In genomic region chr1:109532365-109533136, GRCh38 we compare ENCODE assay signal across 1 cellular context.
A peak's percentile ranks its signal among the peaks of the same experiment; 100 is the strongest.
TF ChIP-seq lines count a peak whose summit lies in the region.

No MANE protein-coding gene starts in this region.

TF ChIP-seq in HepG2, 621 proteins besides CTCF, POLR2A, EP300 and RAD21 (continued from another document and continues in another):
- TF ChIP-seq ZHX1 (CRISPR knock-in tag; IDR thresholded peaks at IDR 0.05; ENCODE audit: low read depth) (no peak), SMARCC2 (IDR thresholded peaks at IDR 0.05) (no peak), NR2F6 (IDR thresholded peaks at IDR 0.05) (no peak), NR2F6 (CRISPR knock-in tag; IDR thresholded peaks at IDR 0.05) (0 out of 2 replicates have a peak, but pooled peaks have one; percentile 8), TEF (CRISPR knock-in tag; IDR thresholded peaks at IDR 0.05) (no peak), RBFOX2 (IDR thresholded peaks at IDR 0.05; ENCODE audit: low read depth, low read length) (no peak), ZNF580 (CRISPR knock-in tag; IDR thresholded peaks at IDR 0.05; ENCODE audit: borderline replicate concordance, low read depth) (peak; percentile 50; the same call in 1 of the 2 replicates), HOMEZ (CRISPR knock-in tag; IDR thresholded peaks at IDR 0.05; ENCODE audit: low read depth) (no peak), ZNF556 (CRISPR knock-in tag; IDR thresholded peaks at IDR 0.05; ENCODE audit: borderline replicate concordance) (0 out of 2 replicates have a peak, but pooled peaks have one; percentile 36), MXD1 (CRISPR knock-in tag; IDR thresholded peaks at IDR 0.05) (no peak), SRF (IDR thresholded peaks at IDR 0.05; ENCODE audit: low read depth, low read length) (no peak), NRL (CRISPR knock-in tag; IDR thresholded peaks at IDR 0.05; ENCODE audit: borderline replicate concordance) (no peak), AHR (CRISPR knock-in tag; IDR thresholded peaks at IDR 0.05) (no peak), FOXP4 (CRISPR knock-in tag; IDR thresholded peaks at IDR 0.05) (0 out of 2 replicates have a peak, but pooled peaks have one; percentile 4), ZBTB3 (CRISPR knock-in tag; IDR thresholded peaks at IDR 0.05; ENCODE audit: borderline replicate concordance, low read depth) (no peak), FOXO1 (CRISPR knock-in tag; IDR thresholded peaks at IDR 0.05) (peak; percentile 24; the same call in 1 of the 2 replicates), ZUFSP (CRISPR knock-in tag; IDR thresholded peaks at IDR 0.05; ENCODE audit: borderline replicate concordance) (no peak), NR2C2 (CRISPR knock-in tag; IDR thresholded peaks at IDR 0.05; ENCODE audit: borderline replicate concordance) (0 out of 2 replicates have a peak, but pooled peaks have one; percentile 20), ETV5 (CRISPR knock-in tag; IDR thresholded peaks at IDR 0.05; ENCODE audit: borderline replicate concordance) (peak; percentile 82), HMGXB4 (CRISPR knock-in tag; IDR thresholded peaks at IDR 0.05; ENCODE audit: borderline replicate concordance in 1 of 2, low read depth in 1 of 2) (peak; percentile 19 to 67; a peak in 3 of 4 replicates), TFDP2 (CRISPR knock-in tag; IDR thresholded peaks at IDR 0.05) (no peak), IRF9 (CRISPR knock-in tag; IDR thresholded peaks at IDR 0.05; ENCODE audit: borderline replicate concordance) (no peak), MLXIP (CRISPR knock-in tag; IDR thresholded peaks at IDR 0.05; ENCODE audit: borderline replicate concordance) (no peak), CREM (IDR thresholded peaks at IDR 0.05) (no peak), CREM (CRISPR knock-in tag; IDR thresholded peaks at IDR 0.05) (no peak), ATAD3A (CRISPR knock-in tag; IDR thresholded peaks at IDR 0.05) (no peak), ADNP (CRISPR knock-in tag; IDR thresholded peaks at IDR 0.05) (no peak), HNF1B (CRISPR knock-in tag; IDR thresholded peaks at IDR 0.05) (peak; percentile 27; the same call in 1 of the 2 replicates), ZNF687 (CRISPR knock-in tag; IDR thresholded peaks at IDR 0.05) (peak; percentile 57), STAT5B (CRISPR knock-in tag; IDR thresholded peaks at IDR 0.05) (no peak)
